8 cellular contexts compared by ENCODE assay signal in genomic region chr19:1265611-1266115, GRCh38. TPM values are rescaled to one million over a fixed set of nuclear protein-coding genes. Genes with fewer than 3 reads are reported as not detected.
A peak's percentile ranks its signal among the peaks of the same experiment; 100 is the strongest.
DNase-seq lines count a peak whose midpoint lies in the region; ATAC-seq, FAIRE-seq and TF ChIP-seq lines count a peak whose summit lies in the region.

No MANE protein-coding gene starts in this region.

- no peaks in the 10 kb centered on the region for H3K27me3 ChIP-seq in SJCRH30
- H3K27me3 ChIP-seq in HepG2 (ENCODE audit: control insufficient read depth in 1 of 2, insufficient read depth in 2 of 2, low read length in 2 of 2) = no peaks in the 10 kb centered on the region
- H3K27me3 ChIP-seq in suprapubic skin = no peaks in the 10 kb centered on the region

- H3K79me2 ChIP-seq in HepG2 (ENCODE audit: insufficient read depth, low read length) = peaks cover 18% of the 10 kb centered on the region

- intact Hi-C loops in HepG2 (cut with micrococcal nuclease; ENCODE audit: unreplicated experiment) = loop anchor here (1.0 kb wide), 1 partner anchor 19 kb away; no protein-coding TSS in a partner anchor

- TF ChIP-seq CTCF in HepG2 (CRISPR knock-in tag; IDR thresholded peaks at IDR 0.05) (no peak), suprapubic skin (IDR thresholded peaks at IDR 0.05) (no peak), GM13976 (IDR thresholded peaks at IDR 0.05; ENCODE audit: borderline replicate concordance, control extremely low read depth, extremely low read depth, insufficient read depth, missing control alignments) (no peak)

- H3K9ac ChIP-seq in HepG2 (ENCODE audit: insufficient read depth, low read depth, low read length) = peak overlapping the region; percentile 73

- H3K4me1 ChIP-seq in SJCRH30 = peaks cover 38% of the 10 kb centered on the region
- peaks cover 67% of the 10 kb centered on the region for H3K4me1 ChIP-seq in HepG2 (ENCODE audit: insufficient read depth, low read length)
- H3K4me1 ChIP-seq in suprapubic skin = peaks cover 88% of the 10 kb centered on the region

- H3K36me3 ChIP-seq in SJCRH30 (peaks cover 5% of the 10 kb centered on the region), HepG2 (replicated peaks in 1 of 2; ENCODE audit: control insufficient read depth in 1 of 2, insufficient read depth in 2 of 2, low read length in 2 of 2) (peaks cover 0 to 2% of the 10 kb centered on the region in 2 experiments; a peak in 1 of 5 replicates), suprapubic skin (no peaks in the 10 kb centered on the region)

- H3K9me3 ChIP-seq in SJCRH30 (replicated peaks) (no peaks in the 10 kb centered on the region), HepG2 (ENCODE audit: low read length) (no peaks in the 10 kb centered on the region), suprapubic skin (no peaks in the 10 kb centered on the region)

- BruUV-seq in HepG2 (replicated peaks; lab: Mats Ljungman, UMichigan) = no TSS peak

- H3K27ac ChIP-seq in SJCRH30 (peak overlapping the region; percentile 23; the same call in 1 of the 2 replicates), HepG2 (ENCODE audit: extremely low read length, insufficient read depth, low read length) (peak overlapping the region; percentile 82), suprapubic skin (peak overlapping the region; percentile 92)

- no peak for FAIRE-seq in HepG2 (lab: Jason Lieb, UNC)

- peak overlapping the region; percentile 56 for H3K4me3 ChIP-seq in SJCRH30
- peak overlapping the region; percentile 67 to 90 (median 72) for H3K4me3 ChIP-seq in HepG2 (replicated peaks in 1 of 3; ENCODE audit: insufficient read depth in 1 of 3, low read depth in 2 of 3, low read length in 3 of 3)
- H3K4me3 ChIP-seq in suprapubic skin = peak overlapping the region; percentile 56

- TF ChIP-seq POLR2A in HepG2 (IDR thresholded peaks at IDR 0.05; ENCODE audit: insufficient read depth in 1 of 2, low read depth in 2 of 2, low read length in 2 of 2) (no peak), suprapubic skin (IDR thresholded peaks at IDR 0.05) (no peak)

- DNase-seq in GOT3 (lab: John Stamatoyannopoulos, UW) = peak; percentile 91
- peak; percentile 55 to 66 for DNase-seq in SJCRH30
- DNase-seq in cerebellar cortex (ENCODE audit: low spot score) = peak; percentile 42
- no peak for DNase-seq in HepG2 (ENCODE audit: low spot score)
- DNase-seq in suprapubic skin (ENCODE audit: low spot score in 2 of 2) = peak; percentile 95
- no peak for DNase-seq in NCI-H128 (lab: John Stamatoyannopoulos, UW; ENCODE audit: unreplicated experiment)
- no peak for DNase-seq in GM13976 (ENCODE audit: low spot score)

- TF ChIP-seq RAD21 in HepG2 (CRISPR knock-in tag; IDR thresholded peaks at IDR 0.05) = no peak

- no peak overlapping the region for H2AFZ ChIP-seq in HepG2 (ENCODE audit: low read length)

- H3K4me2 ChIP-seq in HepG2 (ENCODE audit: low read depth, low read length) = peak overlapping the region; percentile 92

- in situ Hi-C loops in HepG2 (cut with HindIII; ENCODE audit: extremely low pct_ligation_motif_present, low pct_unique_long_range_greater_than_20kb) = no loop called here
- in situ Hi-C loops in GM13976 (cut with MboI; ENCODE audit: low sequenced_read_pairs, unreplicated experiment) = no loop called here

- H4K20me1 ChIP-seq in HepG2 (ENCODE audit: insufficient read depth, low read length) = peaks cover 12% of the 10 kb centered on the region; the same call in 1 of the 2 replicates

- CTCF ChIA-PET in HepG2 (lab: Yijun Ruan, JAX; ENCODE audit: low intra/inter-chr PET ratio, low total read pairs) = interaction anchor here (3.8 kb wide), 1 partner anchor 22 kb away, joined by 60 read pairs; no protein-coding TSS in a partner anchor

- POLR2A ChIA-PET in HepG2 (lab: Yijun Ruan, JAX) = interaction anchor here (0.6 to 12.8 kb wide), 5 partner anchors 8 to 237 kb away, joined by 3 to 668 read pairs (median 24); partner anchors contain the start of genes ATP5F1D, FAM174C and MIDN

- ATAC-seq in HepG2 (peak; percentile 1), GM21825 (IDR thresholded peaks at IDR 0.05; ENCODE audit: unreplicated experiment) (no peak)

- no peak for TF ChIP-seq EP300 in HepG2 (IDR thresholded peaks at IDR 0.05; ENCODE audit: low read depth in 2 of 2, low read length in 2 of 2)
- no peak for TF ChIP-seq EP300 in HepG2 (CRISPR knock-in tag; IDR thresholded peaks at IDR 0.05; ENCODE audit: borderline replicate concordance)
- no peak for TF ChIP-seq EP300 in suprapubic skin (IDR thresholded peaks at IDR 0.05)

- WGBS in HepG2 (ENCODE audit: low lambda C conversion rate) = 2% methylated on average over 6 of the region's 28 CpGs
- WGBS in suprapubic skin = no CpG with 5 or more reads among the region's 28 CpGs

RNA-seq across cellular contexts. Expression of gene CIRBP, which starts 3.5 kb away (rescaled TPM):
- total RNA-seq in SJCRH30 (2014; rRNA removed; shearing (Covaris generic)) = 159 and 181 TPM in 2 replicates
- total RNA-seq in HepG2 (2016; rRNA removed; fragmentation: Illumina TruSeq; extraction: Trizol) (133 and 135 TPM in 2 replicates), suprapubic skin (100 to 1,000 TPM; 338 to 672 (median 451) TPM)
- 96.6 and 116 TPM in 2 replicates for total RNA-seq in HepG2 (2016; cell fraction: cytosol; rRNA removed; fragmentation: Illumina TruSeq; extraction: Trizol; ENCODE audit: low read depth)
- 122 and 153 TPM in 2 replicates for total RNA-seq in HepG2 (2016; cell fraction: insoluble cytoplasmic fraction; rRNA removed; fragmentation: Illumina TruSeq; extraction: Trizol)
- total RNA-seq in HepG2 (2016; cell fraction: membrane; rRNA removed; fragmentation: Illumina TruSeq; extraction: Trizol) = 83.7 and 88.2 TPM in 2 replicates
- 100 and 108 TPM in 2 replicates for total RNA-seq in HepG2 (2016; cell fraction: nucleus; rRNA removed; fragmentation: Illumina TruSeq; extraction: Trizol)
- 140 and 177 TPM in 2 replicates for polyA plus RNA-seq in HepG2 (2011; rRNA removed)
- 120 and 152 TPM in 2 replicates for polyA plus RNA-seq in HepG2 (2011; cell fraction: cytosol; rRNA removed)
- 887 and 1,037 TPM in 2 replicates for polyA plus RNA-seq in HepG2 (2011; cell fraction: nucleus; rRNA removed)
- 154 and 221 TPM in 2 replicates for polyA plus RNA-seq in HepG2 (2012)
- 39.2 and 45.5 TPM in 2 replicates for polyA plus RNA-seq in HepG2 (2016; cell fraction: cytosol; fragmentation: Illumina TruSeq; extraction: Trizol; ENCODE audit: low read depth)
- 156 and 182 TPM in 2 replicates for polyA plus RNA-seq in HepG2 (2016; cell fraction: insoluble cytoplasmic fraction; fragmentation: Illumina TruSeq; extraction: Trizol; ENCODE audit: low read depth)
- polyA plus RNA-seq in HepG2 (2016; cell fraction: membrane; fragmentation: Illumina TruSeq; extraction: Trizol; ENCODE audit: low read depth) = 63.6 and 72.0 TPM in 2 replicates
- 293 and 318 TPM in 2 replicates for polyA plus RNA-seq in HepG2 (2016; cell fraction: nucleus; fragmentation: Illumina TruSeq; extraction: Trizol; ENCODE audit: insufficient read depth, low read depth)
- polyA minus RNA-seq in HepG2 (2011; rRNA and poly(A)+ RNA removed; ENCODE audit: low replicate concordance) = 38.8 and 49.7 TPM in 2 replicates
- polyA minus RNA-seq in HepG2 (2011; cell fraction: cytosol; rRNA and poly(A)+ RNA removed) = 32.8 and 38.9 TPM in 2 replicates
- polyA minus RNA-seq in HepG2 (2011; cell fraction: nucleus; rRNA and poly(A)+ RNA removed) = 106 and 131 TPM in 2 replicates

RNA-seq across cellular contexts. Expression of gene FAM174C, which starts 9.7 kb away (rescaled TPM):
- total RNA-seq in SJCRH30 (2014; rRNA removed; shearing (Covaris generic)) = 22.3 and 25.1 TPM in 2 replicates
- 21.9 and 31.3 TPM in 2 replicates for total RNA-seq in HepG2 (2016; rRNA removed; fragmentation: Illumina TruSeq; extraction: Trizol)
- 67.5 and 90.2 TPM in 2 replicates for total RNA-seq in HepG2 (2016; cell fraction: cytosol; rRNA removed; fragmentation: Illumina TruSeq; extraction: Trizol; ENCODE audit: low read depth)
- 14.2 and 28.2 TPM in 2 replicates for total RNA-seq in HepG2 (2016; cell fraction: insoluble cytoplasmic fraction; rRNA removed; fragmentation: Illumina TruSeq; extraction: Trizol)
- total RNA-seq in HepG2 (2016; cell fraction: membrane; rRNA removed; fragmentation: Illumina TruSeq; extraction: Trizol) = 57.9 and 74.3 TPM in 2 replicates
- total RNA-seq in HepG2 (2016; cell fraction: nucleus; rRNA removed; fragmentation: Illumina TruSeq; extraction: Trizol) = 18.6 and 22.9 TPM in 2 replicates
- polyA plus RNA-seq in HepG2 (2011; rRNA removed) = 19.5 and 21.2 TPM in 2 replicates
- polyA plus RNA-seq in HepG2 (2011; cell fraction: cytosol; rRNA removed) = 21.0 and 42.4 TPM in 2 replicates
- 45.8 and 49.4 TPM in 2 replicates for polyA plus RNA-seq in HepG2 (2011; cell fraction: nucleus; rRNA removed)
- 14.1 and 18.2 TPM in 2 replicates for polyA plus RNA-seq in HepG2 (2012)
- polyA plus RNA-seq in HepG2 (2016; cell fraction: cytosol; fragmentation: Illumina TruSeq; extraction: Trizol; ENCODE audit: low read depth) = 104 and 136 TPM in 2 replicates
- polyA plus RNA-seq in HepG2 (2016; cell fraction: insoluble cytoplasmic fraction; fragmentation: Illumina TruSeq; extraction: Trizol; ENCODE audit: low read depth) = 24.1 and 30.7 TPM in 2 replicates
- 78.9 and 88.8 TPM in 2 replicates for polyA plus RNA-seq in HepG2 (2016; cell fraction: membrane; fragmentation: Illumina TruSeq; extraction: Trizol; ENCODE audit: low read depth)
- 43.0 and 56.8 TPM in 2 replicates for polyA plus RNA-seq in HepG2 (2016; cell fraction: nucleus; fragmentation: Illumina TruSeq; extraction: Trizol; ENCODE audit: insufficient read depth, low read depth)
- 15.5 and 24.8 TPM in 2 replicates for polyA minus RNA-seq in HepG2 (2011; rRNA and poly(A)+ RNA removed; ENCODE audit: low replicate concordance)
- polyA minus RNA-seq in HepG2 (2011; cell fraction: cytosol; rRNA and poly(A)+ RNA removed) = 9.4 and 11.7 TPM in 2 replicates
- 6.5 and 6.8 TPM in 2 replicates for polyA minus RNA-seq in HepG2 (2011; cell fraction: nucleus; rRNA and poly(A)+ RNA removed)
- 10 to 100 TPM; 44.3 to 72.5 (median 58.2) TPM for total RNA-seq in suprapubic skin

RNA-seq across cellular contexts. Expression of gene MIDN, which starts 17.3 kb away (rescaled TPM):
- 9.1 TPM in 2 replicates for total RNA-seq in SJCRH30 (2014; rRNA removed; shearing (Covaris generic))
- total RNA-seq in HepG2 (2016; rRNA removed; fragmentation: Illumina TruSeq; extraction: Trizol) = 8.4 and 10.7 TPM in 2 replicates
- total RNA-seq in HepG2 (2016; cell fraction: cytosol; rRNA removed; fragmentation: Illumina TruSeq; extraction: Trizol; ENCODE audit: low read depth) = 6.5 and 7.9 TPM in 2 replicates
- 8.9 and 11.0 TPM in 2 replicates for total RNA-seq in HepG2 (2016; cell fraction: insoluble cytoplasmic fraction; rRNA removed; fragmentation: Illumina TruSeq; extraction: Trizol)
- 14.1 and 14.8 TPM in 2 replicates for total RNA-seq in HepG2 (2016; cell fraction: membrane; rRNA removed; fragmentation: Illumina TruSeq; extraction: Trizol)
- total RNA-seq in HepG2 (2016; cell fraction: nucleus; rRNA removed; fragmentation: Illumina TruSeq; extraction: Trizol) = 17.3 and 19.0 TPM in 2 replicates
- 18.0 and 19.6 TPM in 2 replicates for polyA plus RNA-seq in HepG2 (2011; rRNA removed)
- 14.8 and 17.8 TPM in 2 replicates for polyA plus RNA-seq in HepG2 (2011; cell fraction: cytosol; rRNA removed)
- 116 and 135 TPM in 2 replicates for polyA plus RNA-seq in HepG2 (2011; cell fraction: nucleus; rRNA removed)
- polyA plus RNA-seq in HepG2 (2012) = 27.5 and 28.1 TPM in 2 replicates
- polyA plus RNA-seq in HepG2 (2016; cell fraction: cytosol; fragmentation: Illumina TruSeq; extraction: Trizol; ENCODE audit: low read depth) = 2.7 and 3.3 TPM in 2 replicates
- polyA plus RNA-seq in HepG2 (2016; cell fraction: insoluble cytoplasmic fraction; fragmentation: Illumina TruSeq; extraction: Trizol; ENCODE audit: low read depth) = 30.9 and 43.0 TPM in 2 replicates
- 10.2 and 10.3 TPM in 2 replicates for polyA plus RNA-seq in HepG2 (2016; cell fraction: membrane; fragmentation: Illumina TruSeq; extraction: Trizol; ENCODE audit: low read depth)
- 76.5 and 77.9 TPM in 2 replicates for polyA plus RNA-seq in HepG2 (2016; cell fraction: nucleus; fragmentation: Illumina TruSeq; extraction: Trizol; ENCODE audit: insufficient read depth, low read depth)
- 14.0 and 39.5 TPM in 2 replicates for polyA minus RNA-seq in HepG2 (2011; rRNA and poly(A)+ RNA removed; ENCODE audit: low replicate concordance)
- polyA minus RNA-seq in HepG2 (2011; cell fraction: cytosol; rRNA and poly(A)+ RNA removed) = 42.7 and 47.0 TPM in 2 replicates
- polyA minus RNA-seq in HepG2 (2011; cell fraction: nucleus; rRNA and poly(A)+ RNA removed) = 36.8 and 48.0 TPM in 2 replicates
- total RNA-seq in suprapubic skin = 100 to 1,000 TPM in 2 of 4 donors, 10 to 100 TPM in 2; 89.0 to 153 (median 105) TPM

RNA-seq across cellular contexts. Expression of gene EFNA2, which starts 20.0 kb away (rescaled TPM):
- total RNA-seq in SJCRH30 (2014; rRNA removed; shearing (Covaris generic)) = 1.0 and 2.8 TPM in 2 replicates
- 4.3 and 9.9 TPM in 2 replicates for total RNA-seq in HepG2 (2016; rRNA removed; fragmentation: Illumina TruSeq; extraction: Trizol)
- total RNA-seq in HepG2 (2016; cell fraction: cytosol; rRNA removed; fragmentation: Illumina TruSeq; extraction: Trizol; ENCODE audit: low read depth) = 15.0 and 18.4 TPM in 2 replicates
- total RNA-seq in HepG2 (2016; cell fraction: insoluble cytoplasmic fraction; rRNA removed; fragmentation: Illumina TruSeq; extraction: Trizol) = 5.2 and 11.1 TPM in 2 replicates
- total RNA-seq in HepG2 (2016; cell fraction: membrane; rRNA removed; fragmentation: Illumina TruSeq; extraction: Trizol) = 27.1 and 33.2 TPM in 2 replicates
- total RNA-seq in HepG2 (2016; cell fraction: nucleus; rRNA removed; fragmentation: Illumina TruSeq; extraction: Trizol) = 3.7 and 6.5 TPM in 2 replicates
- polyA plus RNA-seq in HepG2 (2011; rRNA removed) = 6.0 and 11.1 TPM in 2 replicates
- 7.3 and 14.1 TPM in 2 replicates for polyA plus RNA-seq in HepG2 (2011; cell fraction: cytosol; rRNA removed)
- polyA plus RNA-seq in HepG2 (2011; cell fraction: nucleus; rRNA removed) = 17.9 and 19.5 TPM in 2 replicates
- polyA plus RNA-seq in HepG2 (2012) = 6.4 and 6.8 TPM in 2 replicates
- polyA plus RNA-seq in HepG2 (2016; cell fraction: cytosol; fragmentation: Illumina TruSeq; extraction: Trizol; ENCODE audit: low read depth) = 17.9 and 19.1 TPM in 2 replicates
- 7.9 and 11.2 TPM in 2 replicates for polyA plus RNA-seq in HepG2 (2016; cell fraction: insoluble cytoplasmic fraction; fragmentation: Illumina TruSeq; extraction: Trizol; ENCODE audit: low read depth)
- polyA plus RNA-seq in HepG2 (2016; cell fraction: membrane; fragmentation: Illumina TruSeq; extraction: Trizol; ENCODE audit: low read depth) = 27.7 and 33.0 TPM in 2 replicates
- 11.7 and 13.4 TPM in 2 replicates for polyA plus RNA-seq in HepG2 (2016; cell fraction: nucleus; fragmentation: Illumina TruSeq; extraction: Trizol; ENCODE audit: insufficient read depth, low read depth)
- 0.28 and 20.0 TPM in 2 replicates for polyA minus RNA-seq in HepG2 (2011; rRNA and poly(A)+ RNA removed; ENCODE audit: low replicate concordance)
- 23.0 and 23.8 TPM in 2 replicates for polyA minus RNA-seq in HepG2 (2011; cell fraction: cytosol; rRNA and poly(A)+ RNA removed)
- polyA minus RNA-seq in HepG2 (2011; cell fraction: nucleus; rRNA and poly(A)+ RNA removed) = 2.8 and 4.2 TPM in 2 replicates
- not detected for total RNA-seq in suprapubic skin

RNA-seq across cellular contexts. Expression of gene ATP5F1D, which starts 24.1 kb away (rescaled TPM):
- total RNA-seq in SJCRH30 (2014; rRNA removed; shearing (Covaris generic)) = 25.5 and 32.2 TPM in 2 replicates
- total RNA-seq in HepG2 (2016; rRNA removed; fragmentation: Illumina TruSeq; extraction: Trizol) (78.7 and 88.0 TPM in 2 replicates), suprapubic skin (100 to 1,000 TPM; 102 to 205 (median 137) TPM)
- 72.7 and 79.4 TPM in 2 replicates for total RNA-seq in HepG2 (2016; cell fraction: cytosol; rRNA removed; fragmentation: Illumina TruSeq; extraction: Trizol; ENCODE audit: low read depth)
- 80.1 and 93.1 TPM in 2 replicates for total RNA-seq in HepG2 (2016; cell fraction: insoluble cytoplasmic fraction; rRNA removed; fragmentation: Illumina TruSeq; extraction: Trizol)
- total RNA-seq in HepG2 (2016; cell fraction: membrane; rRNA removed; fragmentation: Illumina TruSeq; extraction: Trizol) = 72.8 and 84.2 TPM in 2 replicates
- 40.6 and 53.8 TPM in 2 replicates for total RNA-seq in HepG2 (2016; cell fraction: nucleus; rRNA removed; fragmentation: Illumina TruSeq; extraction: Trizol)
- 39.4 and 49.3 TPM in 2 replicates for polyA plus RNA-seq in HepG2 (2011; rRNA removed)
- 61.0 and 112 TPM in 2 replicates for polyA plus RNA-seq in HepG2 (2011; cell fraction: cytosol; rRNA removed)
- polyA plus RNA-seq in HepG2 (2011; cell fraction: nucleus; rRNA removed) = 105 and 111 TPM in 2 replicates
- polyA plus RNA-seq in HepG2 (2012) = 67.0 and 70.9 TPM in 2 replicates
- polyA plus RNA-seq in HepG2 (2016; cell fraction: cytosol; fragmentation: Illumina TruSeq; extraction: Trizol; ENCODE audit: low read depth) = 126 and 135 TPM in 2 replicates
- polyA plus RNA-seq in HepG2 (2016; cell fraction: insoluble cytoplasmic fraction; fragmentation: Illumina TruSeq; extraction: Trizol; ENCODE audit: low read depth) = 131 and 155 TPM in 2 replicates
- polyA plus RNA-seq in HepG2 (2016; cell fraction: membrane; fragmentation: Illumina TruSeq; extraction: Trizol; ENCODE audit: low read depth) = 112 and 121 TPM in 2 replicates
- 129 and 134 TPM in 2 replicates for polyA plus RNA-seq in HepG2 (2016; cell fraction: nucleus; fragmentation: Illumina TruSeq; extraction: Trizol; ENCODE audit: insufficient read depth, low read depth)
- 60.5 and 86.6 TPM in 2 replicates for polyA minus RNA-seq in HepG2 (2011; rRNA and poly(A)+ RNA removed; ENCODE audit: low replicate concordance)
- polyA minus RNA-seq in HepG2 (2011; cell fraction: cytosol; rRNA and poly(A)+ RNA removed) = 53.6 and 68.0 TPM in 2 replicates
- polyA minus RNA-seq in HepG2 (2011; cell fraction: nucleus; rRNA and poly(A)+ RNA removed) = 14.7 and 18.9 TPM in 2 replicates

Comparison
In these comparisons a context has a peak if more than half of its experiments do, and no peak if none do; other contexts are left out.
1. DNase-seq: peak in GOT3 (single experiment), SJCRH30 (2 of 2), cerebellar cortex (single experiment) and suprapubic skin (2 of 2); none in HepG2 (single experiment), NCI-H128 (single experiment) and GM13976 (single experiment).
2. H3K27ac ChIP-seq: peak in every context shown above with its lines; median percentile 92 in suprapubic skin; 82 in HepG2; 23 in SJCRH30.
3. Peak in every context shown above with its lines, with median percentiles within 50 percentile points of each other: H3K4me3 ChIP-seq.